ENCODE assay signal across 1 cellular context in the genomic region with DNA sequence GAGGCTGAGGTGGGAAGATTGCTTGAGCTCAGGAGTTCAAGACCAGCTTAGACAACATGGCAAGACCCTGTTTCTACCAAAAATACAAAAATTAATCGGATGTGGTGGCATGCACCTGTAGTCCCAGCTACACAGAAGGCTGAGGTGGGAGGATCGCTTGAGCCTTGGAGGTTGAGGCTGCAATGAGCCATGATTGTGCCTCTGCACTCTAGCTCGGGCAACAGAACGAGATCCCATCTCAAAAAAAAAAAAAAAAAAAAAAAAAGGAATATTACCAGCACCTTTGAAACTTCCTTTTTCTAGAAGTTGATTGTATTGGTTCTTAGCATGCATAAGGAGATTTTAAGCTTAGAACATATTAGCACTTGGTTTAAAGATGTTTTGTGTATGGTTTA.
A peak's percentile ranks its signal among the peaks of the same experiment; 100 is the strongest.
TF ChIP-seq lines count a peak whose summit lies in the region.

No MANE protein-coding gene starts in this region.

TF ChIP-seq in K562, 482 proteins besides CTCF, POLR2A, EP300 and RAD21:
- TF ChIP-seq ZNF507 (tag; conservative IDR thresholded peaks at IDR 0.05) (0 out of 2 replicates have a peak, but pooled peaks have one; percentile 8), CEBPB (tag; IDR thresholded peaks at IDR 0.05) (no peak), ZNF121 (CRISPR knock-in tag; conservative IDR thresholded peaks at IDR 0.05) (peak; percentile 82), OTX1 (CRISPR knock-in tag; IDR thresholded peaks at IDR 0.05) (0 out of 2 replicates have a peak, but pooled peaks have one; percentile 33), ZNF282 (CRISPR knock-in tag; IDR thresholded peaks at IDR 0.05) (0 out of 2 replicates have a peak, but pooled peaks have one; percentile 15), ZNF384 (IDR thresholded peaks at IDR 0.05; ENCODE audit: low read depth, low read length) (peak; percentile 53; the same call in 1 of the 2 replicates), HNRNPLL (IDR thresholded peaks at IDR 0.05; ENCODE audit: low read depth, low read length, poor library complexity, severe bottlenecking) (peak; percentile 7)
- TF ChIP-seq, protein P1, sequence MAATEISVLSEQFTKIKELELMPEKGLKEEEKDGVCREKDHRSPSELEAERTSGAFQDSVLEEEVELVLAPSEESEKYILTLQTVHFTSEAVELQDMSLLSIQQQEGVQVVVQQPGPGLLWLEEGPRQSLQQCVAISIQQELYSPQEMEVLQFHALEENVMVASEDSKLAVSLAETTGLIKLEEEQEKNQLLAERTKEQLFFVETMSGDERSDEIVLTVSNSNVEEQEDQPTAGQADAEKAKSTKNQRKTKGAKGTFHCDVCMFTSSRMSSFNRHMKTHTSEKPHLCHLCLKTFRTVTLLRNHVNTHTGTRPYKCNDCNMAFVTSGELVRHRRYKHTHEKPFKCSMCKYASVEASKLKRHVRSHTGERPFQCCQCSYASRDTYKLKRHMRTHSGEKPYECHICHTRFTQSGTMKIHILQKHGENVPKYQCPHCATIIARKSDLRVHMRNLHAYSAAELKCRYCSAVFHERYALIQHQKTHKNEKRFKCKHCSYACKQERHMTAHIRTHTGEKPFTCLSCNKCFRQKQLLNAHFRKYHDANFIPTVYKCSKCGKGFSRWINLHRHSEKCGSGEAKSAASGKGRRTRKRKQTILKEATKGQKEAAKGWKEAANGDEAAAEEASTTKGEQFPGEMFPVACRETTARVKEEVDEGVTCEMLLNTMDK (IDR thresholded peaks at IDR 0.05; ENCODE audit: borderline replicate concordance, insufficient read depth, low read depth, low read length, poor library complexity, severe bottlenecking): no peak
